In the genomic region with DNA sequence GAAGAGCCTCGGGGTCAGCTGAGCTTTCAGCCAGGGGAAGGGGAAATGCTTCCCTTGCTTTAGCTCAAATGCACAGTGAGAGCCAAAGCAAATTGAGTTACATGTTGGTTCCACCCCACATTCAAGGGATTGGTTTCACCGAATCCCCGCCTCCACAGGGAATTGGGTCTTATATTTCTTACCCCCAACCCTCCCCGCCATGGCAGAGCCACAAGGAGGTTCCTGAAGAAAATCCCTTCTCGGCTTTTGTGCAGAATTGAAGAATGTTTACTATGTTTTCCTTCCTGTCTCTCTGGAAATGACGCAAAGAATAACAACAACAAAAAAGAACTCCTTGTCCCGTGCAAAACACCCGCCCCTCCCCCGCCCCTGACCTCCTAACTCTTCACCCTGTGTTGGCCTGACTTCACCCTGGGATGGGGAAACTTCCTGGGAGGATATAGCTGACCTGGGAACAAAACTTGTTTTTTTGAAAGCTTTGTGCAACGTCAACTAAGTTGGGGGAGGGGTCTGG, we compare ENCODE assay signal across 9 cellular contexts. TPM values are rescaled to one million over a fixed set of nuclear protein-coding genes. Genes with fewer than 3 reads are reported as not detected.
DNase-seq lines count a peak whose midpoint lies in the region; ATAC-seq and TF ChIP-seq lines count a peak whose summit lies in the region.
"Had no signal": no experiment of that assay in that cellular context is flagged by ENCODE, and none has a peak within 500 bp of the region (broad histone marks: within the 10 kb centered on the region; RNA-seq: fewer than 3 reads in every experiment).

No MANE protein-coding gene starts in this region.

- H3K9me3 Mint-ChIP-seq in MCF 10A (ENCODE audit: unreplicated experiment) = no peaks in the 10 kb centered on the region

- H2AFZ ChIP-seq in mammary epithelial cell (ENCODE audit: low read depth, low read length) (no peak overlapping the region), osteoblast (ENCODE audit: low read length) (peak overlapping the region; percentile 83)

- DNase-seq in MCF 10A (ENCODE audit: unreplicated experiment) (peak; percentile 96), mammary epithelial cell (no peak), heart left ventricle (peak; percentile 79 to 86 (median 85)), osteoblast (ENCODE audit: insufficient read length, low spot score, missing footprints) (peak; percentile 42), globus pallidus (ENCODE audit: low spot score) (no peak), cortex of kidney (lab: John Stamatoyannopoulos, UW) (no peak), anterior cingulate cortex (lab: John Stamatoyannopoulos, UW) (no peak)
- DNase-seq: activated CD4-positive, alpha-beta T cell treated with anti-CD3 and anti-CD28 coated beads, Interleukin-2, amount 50 U/mL, for 4 hours had no signal

- H3K4me3 ChIP-seq in mammary epithelial cell (replicated peaks in 1 of 3; ENCODE audit: insufficient read depth in 1 of 3, low read depth in 2 of 3, low read length in 3 of 3) (no peak overlapping the region), heart left ventricle (peak overlapping the region in 10 of 12 donors; percentile 7 to 49 (median 36)), osteoblast (ENCODE audit: insufficient read depth, low read length) (peak overlapping the region; percentile 50)

- TF ChIP-seq CTCF in MCF 10A (IDR thresholded peaks at IDR 0.05; ENCODE audit: unreplicated experiment) = no peak
- no peak for TF ChIP-seq CTCF in mammary epithelial cell (conservative IDR thresholded peaks at IDR 0.05 in 1 of 2, IDR thresholded peaks at IDR 0.05 in 1 of 2; ENCODE audit: extremely low read depth in 1 of 2, insufficient read depth in 1 of 2, low read depth in 1 of 2, low read length in 2 of 2)
- TF ChIP-seq CTCF in heart left ventricle (IDR thresholded peaks at IDR 0.05) = no peak
- no peak for TF ChIP-seq CTCF in osteoblast (IDR thresholded peaks at IDR 0.05; ENCODE audit: extremely low read depth, low read depth, low read length)

- TF ChIP-seq POLR2A in heart left ventricle (IDR thresholded peaks at IDR 0.05) = peak in 1 of 2 donors; percentile 50

- H3K79me2 ChIP-seq in mammary epithelial cell (ENCODE audit: insufficient read depth, low read length) (no peaks in the 10 kb centered on the region), osteoblast (ENCODE audit: insufficient read depth, low read length) (no peaks in the 10 kb centered on the region)

- CTCF ChIA-PET in MCF 10A (lab: Yijun Ruan, JAX) (interaction anchor here (1.0 to 11.2 kb wide), 7 partner anchors 8 to 200 kb away, joined by 3 to 523 read pairs (median 9); a partner anchor contains a TSS), mammary epithelial cell (lab: Charles Lee; ENCODE audit: low non-redundant PET) (no interaction called here)

- H3K4me1 Mint-ChIP-seq in MCF 10A (ENCODE audit: insufficient read depth, unreplicated experiment) = peaks cover 20% of the 10 kb centered on the region

- H3K4me1 ChIP-seq in mammary epithelial cell (ENCODE audit: insufficient read depth, low read length) (peaks cover 16% of the 10 kb centered on the region), heart left ventricle (peaks cover 0 to 31% (median 24%) of the 10 kb centered on the region in 12 donors), osteoblast (ENCODE audit: insufficient read depth, low read length) (peaks cover 15% of the 10 kb centered on the region)

- H3K27me3 ChIP-seq in mammary epithelial cell (ENCODE audit: insufficient read depth, low read length) (no peaks in the 10 kb centered on the region), heart left ventricle (no peaks in the 10 kb centered on the region), osteoblast (ENCODE audit: insufficient read depth, low read length) (no peaks in the 10 kb centered on the region)

- POLR2A ChIA-PET in MCF 10A (lab: Yijun Ruan, JAX) = interaction anchor here (0.8 to 1.9 kb wide), 5 partner anchors 11 to 200 kb away, joined by 3 to 13 read pairs (median 3); no protein-coding TSS in a partner anchor

- no peaks in the 10 kb centered on the region for H3K27me3 Mint-ChIP-seq in MCF 10A (ENCODE audit: insufficient read depth, unreplicated experiment)

- in situ Hi-C loops in mammary epithelial cell (cut with MboI; ENCODE audit: low sequenced_read_pairs in 2 of 2) = loop anchor here (25.0 kb wide), 1 partner anchor 364 kb away; no protein-coding TSS in a partner anchor

- BruUV-seq in MCF 10A (replicated peaks; lab: Mats Ljungman, UMichigan) (no TSS peak), mammary epithelial cell (replicated peaks; lab: Mats Ljungman, UMichigan) (no TSS peak)

- dilution Hi-C loops in mammary epithelial cell (cut with HindIII; ENCODE audit: low sequenced_read_pairs) = loop anchor here (5.0 kb wide), 1 partner anchor 56 kb away; no protein-coding TSS in a partner anchor

- H3K4me3 Mint-ChIP-seq in MCF 10A (ENCODE audit: unreplicated experiment) = peak overlapping the region; percentile 43

- no peaks in the 10 kb centered on the region for H3K36me3 ChIP-seq in mammary epithelial cell (ENCODE audit: insufficient read depth, low read length)
- no peaks in the 10 kb centered on the region for H3K36me3 ChIP-seq in heart left ventricle
- no peaks in the 10 kb centered on the region for H3K36me3 ChIP-seq in osteoblast (ENCODE audit: insufficient read depth, low read length)

- intact Hi-C loops in MCF 10A (cut with micrococcal nuclease) = no loop called here
- intact Hi-C loops in mammary epithelial cell (cut with micrococcal nuclease) = no loop called here
- intact Hi-C loops in heart left ventricle (cut with DNase I) = loop anchor here in 1 of 10 donors (2.0 kb wide), 1 partner anchor 21 kb away; no protein-coding TSS in a partner anchor

- ATAC-seq in heart left ventricle (peak; percentile 90 to 95 (median 93)), GM18868 (IDR thresholded peaks at IDR 0.05; ENCODE audit: unreplicated experiment) (no peak)

- H4K20me1 ChIP-seq in mammary epithelial cell (ENCODE audit: insufficient read depth, low read length) = no peaks in the 10 kb centered on the region
- H4K20me1 ChIP-seq in osteoblast (ENCODE audit: insufficient read depth, low read length) = no peaks in the 10 kb centered on the region

- H3K4me2 ChIP-seq in mammary epithelial cell (ENCODE audit: insufficient read depth, low read depth, low read length) (no peak overlapping the region), osteoblast (ENCODE audit: insufficient read depth, low read length) (peak overlapping the region; percentile 72)

- peak overlapping the region; percentile 76 for H3K27ac Mint-ChIP-seq in MCF 10A (ENCODE audit: low read depth, unreplicated experiment)

- no peaks in the 10 kb centered on the region for H3K36me3 Mint-ChIP-seq in MCF 10A (ENCODE audit: insufficient read depth, unreplicated experiment)

- H3K9me3 ChIP-seq in mammary epithelial cell (replicated peaks; ENCODE audit: insufficient read depth, low read length) (no peaks in the 10 kb centered on the region), heart left ventricle (peaks cover 0 to 11% (median 1%) of the 10 kb centered on the region in 12 donors), osteoblast (ENCODE audit: low read depth, low read length) (no peaks in the 10 kb centered on the region)

- WGBS in mammary epithelial cell (ENCODE audit: low coverage, missing lambda C conversion rate) = 67% methylated on average over 6 of the region's 10 CpGs
- 24 to 33% (median 31%) methylated on average over 10 of the region's 10 CpGs for WGBS in heart left ventricle, 4 donors

- no peak overlapping the region for H3K9ac ChIP-seq in mammary epithelial cell (ENCODE audit: insufficient read depth, low read length)

- H3K27ac ChIP-seq in mammary epithelial cell (ENCODE audit: insufficient read depth, low read depth, low read length) (no peak overlapping the region), heart left ventricle (peak overlapping the region; percentile 87 to 96 (median 91)), osteoblast (ENCODE audit: low read depth, low read length) (no peak overlapping the region)

RNA-seq across cellular contexts. Expression of a gene that starts 21.9 kb away (rescaled TPM):
- total RNA-seq in MCF 10A (2022) = 9.7 and 11.4 TPM in 2 replicates
- 10 to 100 TPM; 11.6 to 30.2 TPM for total RNA-seq in mammary epithelial cell
- 9.9 TPM for polyA plus RNA-seq in mammary epithelial cell
- 14.5 TPM for polyA minus RNA-seq in mammary epithelial cell
- 10 to 100 TPM; 44.5 to 85.9 (median 66.7) TPM for total RNA-seq in heart left ventricle
- 10 to 100 TPM; 10.9 to 27.0 TPM for polyA plus RNA-seq in heart left ventricle
- total RNA-seq in osteoblast = 15.9 and 16.6 TPM in 2 replicates

RNA-seq across cellular contexts. Expression of a gene that starts 47.7 kb away (rescaled TPM):
- total RNA-seq in MCF 10A (2022) (22.1 and 26.0 TPM in 2 replicates), mammary epithelial cell (10 to 100 TPM; 41.3 to 49.4 TPM), heart left ventricle (10 to 100 TPM; 31.7 to 59.2 (median 36.7) TPM), osteoblast (19.4 and 26.4 TPM in 2 replicates)
- polyA plus RNA-seq in mammary epithelial cell (14.0 TPM), heart left ventricle (10 to 100 TPM in 1 of 2 donors, 1 to 10 TPM in 1; 7.5 to 24.4 TPM)
- polyA minus RNA-seq in mammary epithelial cell = 13.7 TPM

Comparison
In these comparisons a context has a peak if more than half of its experiments do, and no peak if none do; other contexts are left out.
1. DNase-seq: peak in MCF 10A (single experiment), heart left ventricle (5 of 5) and osteoblast (single experiment); none in mammary epithelial cell (single experiment), globus pallidus (single experiment), cortex of kidney (single experiment) and anterior cingulate cortex (0 of 58).
2. H3K27ac ChIP-seq: peak in heart left ventricle (12 of 12); none in mammary epithelial cell (single experiment) and osteoblast (single experiment).
3. H3K4me3 ChIP-seq: peak in heart left ventricle (10 of 12) and osteoblast (single experiment); none in mammary epithelial cell (0 of 3).